ENCODE assay signal across 8 cellular contexts in genomic region chr11:27722117-27722844, GRCh38. TPM values are rescaled to one million over a fixed set of nuclear protein-coding genes. Genes with fewer than 3 reads are reported as not detected.
DNase-seq lines count a peak whose midpoint lies in the region; ATAC-seq and TF ChIP-seq lines count a peak whose summit lies in the region.

No MANE protein-coding gene starts in this region.

- H3K27me3 ChIP-seq in spleen (replicated peaks in 1 of 7), result peaks cover 4 to 78% (median 64%) of the 10 kb centered on the region in 7 donors

- ATAC-seq in SK-N-SH treated with all-trans-retinoic acid at 6 μM for 48 hours, result peak; percentile 29
- ATAC-seq in GM18867 (IDR thresholded peaks at IDR 0.05; ENCODE audit: unreplicated experiment), result no peak

- H3K27ac ChIP-seq in spleen, result no peak overlapping the region

- H3K4me1 ChIP-seq in spleen, result peaks cover 0 to 28% (median 14%) of the 10 kb centered on the region in 6 donors

- TF ChIP-seq CTCF in GM13977 (IDR thresholded peaks at IDR 0.05; ENCODE audit: extremely low read depth, insufficient read depth, missing control alignments) (no peak), spleen (IDR thresholded peaks at IDR 0.05 in 8 of 11, conservative IDR thresholded peaks at IDR 0.05 in 3 of 11) (no peak)

- DNase-seq in ACHN (peak; percentile 57), GM13977 (ENCODE audit: low spot score) (peak; percentile 47), glomerular visceral epithelial cell (ENCODE audit: extremely low spot score) (peak; percentile 63), spleen (no peak), medulla oblongata (ENCODE audit: extremely low spot score) (no peak)
- DNase-seq in stimulated activated CD4-positive, alpha-beta T cell treated with anti-CD3 and anti-CD28 coated beads, Interleukin-4, amount 100 ng/mL, for 4 hours, result no peak

- H3K9me3 ChIP-seq in spleen, result peaks cover 0 to 11% (median 0%) of the 10 kb centered on the region in 8 donors

- in situ Hi-C loops in ACHN (cut with HindIII; ENCODE audit: low pct_ligation_motif_present, low pct_unique_long_range_greater_than_20kb, low sequenced_read_pairs), result no loop called here
- in situ Hi-C loops in GM13977 (cut with MboI; ENCODE audit: low pct_unique_long_range_greater_than_20kb, low sequenced_read_pairs, unreplicated experiment), result loop anchor here (25.0 kb wide), 2 partner anchors 815 to 1615 kb away; no protein-coding TSS in a partner anchor

- peak overlapping the region in 7 of 8 donors; percentile 3 to 52 (median 20) for H3K4me3 ChIP-seq in spleen

- 2 to 4% (median 3%) methylated on average over 49 to 52 of the region's 52 CpGs for WGBS in spleen, 5 donors

- H3K36me3 ChIP-seq in spleen, result no peaks in the 10 kb centered on the region

- TF ChIP-seq POLR2A in spleen (IDR thresholded peaks at IDR 0.05), result no peak

- intact Hi-C loops in spleen (cut with DNase I; ENCODE audit: low total_unique reads), result no loop called here

TF ChIP-seq in SK-N-SH treated with all-trans-retinoic acid at 6 μM for 48 hours, 23 proteins besides CTCF, POLR2A, EP300 and RAD21:
- TF ChIP-seq ZFP3 (CRISPR knock-in tag; IDR thresholded peaks at IDR 0.05) (no peak), TCF4 (CRISPR knock-in tag; IDR thresholded peaks at IDR 0.05; ENCODE audit: borderline replicate concordance) (no peak), PATZ1 (CRISPR knock-in tag; IDR thresholded peaks at IDR 0.05; ENCODE audit: borderline replicate concordance) (no peak), CSRNP3 (CRISPR knock-in tag; IDR thresholded peaks at IDR 0.05) (no peak), ARNTL (CRISPR knock-in tag; IDR thresholded peaks at IDR 0.05; ENCODE audit: borderline replicate concordance, low read depth) (no peak), ISL1 (CRISPR knock-in tag; IDR thresholded peaks at IDR 0.05) (no peak), SNAI2 (CRISPR knock-in tag; IDR thresholded peaks at IDR 0.05) (no peak), CREB5 (CRISPR knock-in tag; IDR thresholded peaks at IDR 0.05; ENCODE audit: low read depth) (no peak), POU6F1 (CRISPR knock-in tag; IDR thresholded peaks at IDR 0.05; ENCODE audit: borderline replicate concordance, low read depth) (no peak), OSR1 (CRISPR knock-in tag; IDR thresholded peaks at IDR 0.05) (no peak), ZFP30 (CRISPR knock-in tag; IDR thresholded peaks at IDR 0.05) (no peak), ESRRG (CRISPR knock-in tag; IDR thresholded peaks at IDR 0.05) (no peak), TOX (CRISPR knock-in tag; IDR thresholded peaks at IDR 0.05; ENCODE audit: borderline replicate concordance) (no peak), CSDC2 (CRISPR knock-in tag; IDR thresholded peaks at IDR 0.05) (no peak), RARB (CRISPR knock-in tag; IDR thresholded peaks at IDR 0.05) (no peak), BACH2 (CRISPR knock-in tag; IDR thresholded peaks at IDR 0.05; ENCODE audit: borderline replicate concordance) (no peak), ZNF565 (CRISPR knock-in tag; conservative IDR thresholded peaks at IDR 0.05; ENCODE audit: low read depth) (no peak), TSHZ2 (CRISPR knock-in tag; IDR thresholded peaks at IDR 0.05) (no peak), ZNF8 (CRISPR knock-in tag; IDR thresholded peaks at IDR 0.05) (no peak)

RNA-seq across cellular contexts. Expression of gene BDNF, which starts 22.0 kb away (rescaled TPM):
- total RNA-seq in spleen, result under 1 TPM in 5 of 7 donors, not detected in 2; 0.07 to 0.29 (median 0.17) TPM
- polyA plus RNA-seq in spleen, result under 1 TPM; 0.02 to 0.04 (median 0.03) TPM

Comparison
In these comparisons a context has a peak if more than half of its experiments do, and no peak if none do; other contexts are left out.
1. DNase-seq: peak in ACHN (single experiment), GM13977 (single experiment) and glomerular visceral epithelial cell (single experiment); none in spleen (single experiment), stimulated activated CD4-positive, alpha-beta T cell treated with anti-CD3 and anti-CD28 coated beads, Interleukin-4, amount 100 ng/mL, for 4 hours (0 of 2) and medulla oblongata (single experiment).